Comparison of ENCODE assay signal across 1 cellular context in the genomic region with DNA sequence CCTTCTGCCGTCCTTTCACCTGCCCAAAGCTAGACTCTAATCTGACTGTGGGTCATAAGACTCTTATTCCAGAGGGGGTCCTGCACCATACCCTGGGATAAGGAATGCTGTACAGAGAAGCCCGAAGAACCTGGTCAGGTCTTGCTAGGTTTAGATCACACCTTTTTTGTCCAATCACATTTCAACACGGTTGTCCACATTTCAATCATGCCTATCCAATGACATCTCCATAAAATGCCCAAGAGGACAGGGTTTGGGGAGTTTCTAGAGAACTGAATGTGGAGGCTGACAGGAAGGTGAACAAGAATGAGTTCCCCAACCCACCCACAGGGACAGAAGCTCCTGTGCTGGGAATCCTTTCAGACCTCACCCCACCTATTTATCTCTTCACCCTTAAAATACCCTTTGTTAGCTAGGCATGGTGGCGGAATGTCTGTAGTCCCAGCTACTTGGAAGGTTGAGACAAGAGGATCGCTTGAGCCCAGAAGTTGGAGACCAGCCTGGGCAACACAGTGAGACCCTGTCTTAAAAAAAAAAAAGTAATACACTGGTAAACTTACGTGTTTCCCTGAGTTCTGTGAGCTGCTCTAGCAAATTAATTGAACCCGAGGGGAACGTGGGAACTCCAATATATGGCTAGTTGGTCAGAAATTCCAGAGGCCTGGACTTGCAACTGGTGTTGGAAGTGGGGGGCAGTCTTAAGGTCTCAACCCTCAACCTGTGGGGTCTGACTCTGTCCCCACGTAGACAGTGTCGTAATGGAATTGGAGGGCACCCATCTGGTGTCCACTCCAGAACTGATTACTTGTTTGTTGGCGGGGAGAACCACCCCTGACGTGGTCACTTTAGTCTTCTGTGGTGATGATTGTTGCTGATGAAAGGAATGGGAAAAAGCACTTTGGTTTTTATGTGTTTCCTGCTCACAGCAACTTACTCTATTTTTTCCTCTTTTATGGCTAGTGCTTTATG.
TF ChIP-seq lines count a peak whose summit lies in the region.

No MANE protein-coding gene starts in this region.

TF ChIP-seq in HepG2, 621 proteins besides CTCF, POLR2A, EP300 and RAD21:
- peak; percentile 73 for TF ChIP-seq RBM22 (optimal IDR thresholded peaks at IDR 0.05; ENCODE audit: low read length)
- TF ChIP-seq, protein P1, sequence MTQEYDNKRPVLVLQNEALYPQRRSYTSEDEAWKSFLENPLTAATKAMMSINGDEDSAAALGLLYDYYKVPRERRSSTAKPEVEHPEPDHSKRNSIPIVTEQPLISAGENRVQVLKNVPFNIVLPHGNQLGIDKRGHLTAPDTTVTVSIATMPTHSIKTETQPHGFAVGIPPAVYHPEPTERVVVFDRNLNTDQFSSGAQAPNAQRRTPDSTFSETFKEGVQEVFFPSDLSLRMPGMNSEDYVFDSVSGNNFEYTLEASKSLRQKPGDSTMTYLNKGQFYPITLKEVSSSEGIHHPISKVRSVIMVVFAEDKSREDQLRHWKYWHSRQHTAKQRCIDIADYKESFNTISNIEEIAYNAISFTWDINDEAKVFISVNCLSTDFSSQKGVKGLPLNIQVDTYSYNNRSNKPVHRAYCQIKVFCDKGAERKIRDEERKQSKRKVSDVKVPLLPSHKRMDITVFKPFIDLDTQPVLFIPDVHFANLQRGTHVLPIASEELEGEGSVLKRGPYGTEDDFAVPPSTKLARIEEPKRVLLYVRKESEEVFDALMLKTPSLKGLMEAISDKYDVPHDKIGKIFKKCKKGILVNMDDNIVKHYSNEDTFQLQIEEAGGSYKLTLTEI (CRISPR knock-in tag; conservative IDR thresholded peaks at IDR 0.05): no peak
- TF ChIP-seq MED1 (CRISPR knock-in tag; IDR thresholded peaks at IDR 0.05): no peak
- TF ChIP-seq POLR2G (IDR thresholded peaks at IDR 0.05; ENCODE audit: low read depth, low read length): peak; percentile 41; the same call in 1 of the 2 replicates
- TF ChIP-seq ZNF121 (CRISPR knock-in tag; IDR thresholded peaks at IDR 0.05): peak; percentile 65; the same call in 1 of the 2 replicates
- TF ChIP-seq SETDB1 (CRISPR knock-in tag; IDR thresholded peaks at IDR 0.05; ENCODE audit: borderline replicate concordance): no peak
- no peak for TF ChIP-seq ZNF441 (CRISPR knock-in tag; IDR thresholded peaks at IDR 0.05; ENCODE audit: borderline replicate concordance)
- peak; percentile 18 for TF ChIP-seq POLR2AphosphoS5 (IDR thresholded peaks at IDR 0.05; ENCODE audit: low read depth, low read length)
- 0 out of 2 replicates have a peak, but pooled peaks have one; percentile 19 for TF ChIP-seq ZNF605 (CRISPR knock-in tag; IDR thresholded peaks at IDR 0.05)
- no peak for TF ChIP-seq ZNF501 (CRISPR knock-in tag; IDR thresholded peaks at IDR 0.05)
- TF ChIP-seq, protein P2, sequence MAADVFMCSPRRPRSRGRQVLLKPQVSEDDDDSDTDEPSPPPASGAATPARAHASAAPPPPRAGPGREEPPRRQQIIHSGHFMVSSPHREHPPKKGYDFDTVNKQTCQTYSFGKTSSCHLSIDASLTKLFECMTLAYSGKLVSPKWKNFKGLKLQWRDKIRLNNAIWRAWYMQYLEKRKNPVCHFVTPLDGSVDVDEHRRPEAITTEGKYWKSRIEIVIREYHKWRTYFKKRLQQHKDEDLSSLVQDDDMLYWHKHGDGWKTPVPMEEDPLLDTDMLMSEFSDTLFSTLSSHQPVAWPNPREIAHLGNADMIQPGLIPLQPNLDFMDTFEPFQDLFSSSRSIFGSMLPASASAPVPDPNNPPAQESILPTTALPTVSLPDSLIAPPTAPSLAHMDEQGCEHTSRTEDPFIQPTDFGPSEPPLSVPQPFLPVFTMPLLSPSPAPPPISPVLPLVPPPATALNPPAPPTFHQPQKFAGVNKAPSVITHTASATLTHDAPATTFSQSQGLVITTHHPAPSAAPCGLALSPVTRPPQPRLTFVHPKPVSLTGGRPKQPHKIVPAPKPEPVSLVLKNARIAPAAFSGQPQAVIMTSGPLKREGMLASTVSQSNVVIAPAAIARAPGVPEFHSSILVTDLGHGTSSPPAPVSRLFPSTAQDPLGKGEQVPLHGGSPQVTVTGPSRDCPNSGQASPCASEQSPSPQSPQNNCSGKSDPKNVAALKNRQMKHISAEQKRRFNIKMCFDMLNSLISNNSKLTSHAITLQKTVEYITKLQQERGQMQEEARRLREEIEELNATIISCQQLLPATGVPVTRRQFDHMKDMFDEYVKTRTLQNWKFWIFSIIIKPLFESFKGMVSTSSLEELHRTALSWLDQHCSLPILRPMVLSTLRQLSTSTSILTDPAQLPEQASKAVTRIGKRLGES (CRISPR knock-in tag; IDR thresholded peaks at IDR 0.05; ENCODE audit: borderline replicate concordance): no peak
